ENCODE assay signal across 21 cellular contexts in the genomic region with DNA sequence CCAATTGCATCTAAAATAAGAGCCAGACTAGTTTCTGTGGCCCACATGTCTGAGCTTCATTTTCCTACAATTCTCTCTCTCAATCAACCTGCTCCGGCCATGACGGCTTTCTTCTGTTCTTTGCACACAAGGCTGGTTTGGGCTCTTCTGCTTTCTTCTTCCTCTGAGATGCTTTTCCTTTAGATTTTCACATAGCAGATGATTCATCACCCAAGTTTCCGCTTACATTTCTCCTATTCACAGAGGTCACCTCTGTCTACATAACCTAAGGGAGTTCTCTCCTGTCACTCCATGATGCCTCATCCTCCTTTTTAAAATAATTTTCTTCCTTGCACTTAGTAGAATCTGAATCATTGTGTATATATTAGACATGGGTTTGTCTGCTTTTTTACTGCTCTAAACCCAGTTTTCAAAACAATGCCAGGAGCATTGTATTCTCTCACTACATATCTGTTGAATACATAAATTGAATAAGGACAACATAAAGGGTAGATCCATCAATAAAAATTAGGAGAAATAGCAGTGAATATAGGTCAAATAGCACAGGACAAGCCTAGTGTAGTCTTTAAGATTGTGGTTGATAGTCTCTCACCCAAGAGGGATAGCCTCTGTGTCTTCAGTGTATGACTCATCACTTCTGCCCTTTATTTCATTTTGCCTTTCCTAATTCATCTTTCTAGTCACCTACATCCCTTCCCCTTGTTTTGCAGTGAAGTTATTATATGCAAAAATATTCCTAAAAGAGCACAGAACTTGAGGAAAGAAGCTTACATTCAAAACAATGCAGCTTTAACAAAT.
DNase-seq lines count a peak whose midpoint lies in the region; ATAC-seq and TF ChIP-seq lines count a peak whose summit lies in the region.
"Had no signal": no experiment of that assay in that cellular context is flagged by ENCODE, and none has a peak within 500 bp of the region (broad histone marks: within the 10 kb centered on the region; RNA-seq: fewer than 3 reads in every experiment).

No MANE protein-coding gene starts in this region.

- peaks cover 2% of the 10 kb centered on the region for H3K36me3 Mint-ChIP-seq in glutamatergic neuron (ENCODE audit: unreplicated experiment)
- H3K36me3 Mint-ChIP-seq: activated naive CD4-positive, alpha-beta T cell treated with anti-CD3 and anti-CD28 coated beads, Interleukin-2, amount 50 U/mL, for 24 hours; brain had no signal

- H3K36me3 ChIP-seq in PC-3 (ENCODE audit: low read depth, low read length) (no peaks in the 10 kb centered on the region), transverse colon (no peaks in the 10 kb centered on the region)
- H3K36me3 ChIP-seq: gastrocnemius medialis, left lung, right atrium auricular region had no signal

- H3K4me1 ChIP-seq in PC-3 (ENCODE audit: insufficient read depth, low read length) (peaks cover 21% of the 10 kb centered on the region), transverse colon (no peaks in the 10 kb centered on the region)
- H3K4me1 ChIP-seq: gastrocnemius medialis, left lung, right atrium auricular region had no signal

- H3K4me3 ChIP-seq in PC-3 (ENCODE audit: low read length) (no peak overlapping the region), fibroblast of villous mesenchyme (ENCODE audit: low read depth, low read length) (no peak overlapping the region), transverse colon (no peak overlapping the region)
- H3K4me3 ChIP-seq: gastrocnemius medialis, left lung, right atrium auricular region had no signal

- in situ Hi-C loops in transverse colon (cut with MboI; ENCODE audit: low pct_ligation_motif_present in 1 of 4, low pct_unique_long_range_greater_than_20kb in 1 of 4, low sequenced_read_pairs in 3 of 4): no loop called here

- no TSS peak for BruUV-seq in PC-3 (replicated peaks; lab: Mats Ljungman, UMichigan)

- H3K9me3 ChIP-seq in PC-3 (ENCODE audit: low read length): no peaks in the 10 kb centered on the region
- no peaks in the 10 kb centered on the region for H3K9me3 ChIP-seq in transverse colon
- H3K9me3 ChIP-seq: gastrocnemius medialis had no signal

- intact Hi-C loops in PC-3 (cut with micrococcal nuclease): no loop called here
- intact Hi-C loops in transverse colon (cut with DNase I; ENCODE audit: low total_unique reads): no loop called here

- peaks cover 2% of the 10 kb centered on the region for H3K4me1 Mint-ChIP-seq in glutamatergic neuron (ENCODE audit: low read depth, unreplicated experiment)
- H3K4me1 Mint-ChIP-seq: activated naive CD4-positive, alpha-beta T cell treated with anti-CD3 and anti-CD28 coated beads, Interleukin-2, amount 50 U/mL, for 24 hours; brain; H9 had no signal

- H4K20me1 ChIP-seq in PC-3 (ENCODE audit: low read length): no peaks in the 10 kb centered on the region

- peaks cover 7% of the 10 kb centered on the region for H3F3A ChIP-seq in PC-3 (ENCODE audit: low read length, unreplicated experiment)

- no peak overlapping the region for H3K27ac Mint-ChIP-seq in glutamatergic neuron (ENCODE audit: unreplicated experiment)
- H3K27ac Mint-ChIP-seq: activated naive CD4-positive, alpha-beta T cell treated with anti-CD3 and anti-CD28 coated beads, Interleukin-2, amount 50 U/mL, for 24 hours; brain had no signal

- peak overlapping the region; percentile 48 for H3K4me2 ChIP-seq in PC-3 (ENCODE audit: low read length)

- H3K79me2 ChIP-seq in PC-3 (ENCODE audit: low read length): no peaks in the 10 kb centered on the region

- TF ChIP-seq CTCF in PC-3 (conservative IDR thresholded peaks at IDR 0.05; ENCODE audit: low read depth, low read length) (no peak), fibroblast of villous mesenchyme (IDR thresholded peaks at IDR 0.05; ENCODE audit: insufficient read depth, low read depth, low read length) (no peak), transverse colon (IDR thresholded peaks at IDR 0.05) (no peak), glutamatergic neuron (IDR thresholded peaks at IDR 0.05; ENCODE audit: partially characterized antibody, unreplicated experiment) (no peak), RWPE1 (conservative IDR thresholded peaks at IDR 0.05; ENCODE audit: low read depth) (no peak)

- TF ChIP-seq EP300 in transverse colon (IDR thresholded peaks at IDR 0.05; ENCODE audit: low read depth): no peak

- 92 to 96% methylated on average over 3 of the region's 3 CpGs for WGBS in transverse colon (ENCODE audit: low coverage in 1 of 2), 2 donors

- H3K9me2 ChIP-seq in PC-3 (replicated peaks; ENCODE audit: low read length): no peaks in the 10 kb centered on the region

- CTCF ChIA-PET in PC-3 (lab: Charles Lee) (no interaction called here), RWPE1 (lab: Yijun Ruan, JAX) (no interaction called here)

- no peak for TF ChIP-seq POLR2A in transverse colon (IDR thresholded peaks at IDR 0.05)

- no peak overlapping the region for H3K9ac ChIP-seq in PC-3 (ENCODE audit: low read length)

- no peaks in the 10 kb centered on the region for H3K27me3 Mint-ChIP-seq in glutamatergic neuron (ENCODE audit: unreplicated experiment)
- H3K27me3 Mint-ChIP-seq: activated naive CD4-positive, alpha-beta T cell treated with anti-CD3 and anti-CD28 coated beads, Interleukin-2, amount 50 U/mL, for 24 hours had no signal

- H3K9me3 Mint-ChIP-seq in glutamatergic neuron (ENCODE audit: unreplicated experiment): peaks cover 3% of the 10 kb centered on the region

- H2AFZ ChIP-seq in PC-3 (ENCODE audit: low read length): no peak overlapping the region; the same call in 1 of the 2 replicates

- ATAC-seq in PC-3: peak; percentile 98
- ATAC-seq: gastrocnemius medialis, left lung had no signal

- no peak overlapping the region for H3K4me3 Mint-ChIP-seq in glutamatergic neuron (ENCODE audit: unreplicated experiment)
- H3K4me3 Mint-ChIP-seq: activated naive CD4-positive, alpha-beta T cell treated with anti-CD3 and anti-CD28 coated beads, Interleukin-2, amount 50 U/mL, for 24 hours; brain; H9 had no signal

- DNase-seq in AG08395 (ENCODE audit: low spot score) (peak; percentile 31), HS-5 (ENCODE audit: low read depth) (peak; percentile 9), PC-3 (peak; percentile 85), fibroblast of villous mesenchyme (ENCODE audit: low read depth) (peak; percentile 23), transverse colon (no peak), glutamatergic neuron (no peak), RWPE1 (ENCODE audit: low spot score) (no peak)
- no peak for DNase-seq in activated CD4-positive, alpha-beta T cell treated with anti-CD3 and anti-CD28 coated beads, Interleukin-2, amount 50 U/mL, for 4 hours
- DNase-seq: activated T-cell treated with anti-CD3 and anti-CD28 coated beads for 4 hours; cortex of kidney; DND-41; gastrocnemius medialis; H9; left lung; NCI-H146; nucleus accumbens; stimulated activated naive CD4-positive, alpha-beta T cell treated with Interleukin-2 at 50 U/mL for 16 hours; trophoblast cell had no signal

- H3K27ac ChIP-seq in PC-3 (ENCODE audit: low read length): peak overlapping the region; percentile 77
- H3K27ac ChIP-seq in transverse colon: no peak overlapping the region
- H3K27ac ChIP-seq in RWPE1: no peak overlapping the region
- H3K27ac ChIP-seq: gastrocnemius medialis, left lung, right atrium auricular region had no signal

- POLR2A ChIA-PET in PC-3 (lab: Charles Lee; ENCODE audit: unreplicated experiment) (no interaction called here), RWPE1 (lab: Yijun Ruan, JAX; ENCODE audit: low non-redundant PET) (no interaction called here)

- no peaks in the 10 kb centered on the region for H3K27me3 ChIP-seq in PC-3 (ENCODE audit: low read length)
- no peaks in the 10 kb centered on the region for H3K27me3 ChIP-seq in transverse colon
- H3K27me3 ChIP-seq: gastrocnemius medialis, left lung, right atrium auricular region had no signal

Comparison
In these comparisons a context has a peak if more than half of its experiments do, and no peak if none do; other contexts are left out.
1. DNase-seq: peak in AG08395 (single experiment), HS-5 (single experiment), PC-3 (single experiment) and fibroblast of villous mesenchyme (single experiment); none in transverse colon (single experiment), glutamatergic neuron (single experiment), RWPE1 (single experiment) and activated CD4-positive, alpha-beta T cell treated with anti-CD3 and anti-CD28 coated beads, Interleukin-2, amount 50 U/mL, for 4 hours (0 of 2).